11 cellular contexts compared by ENCODE assay signal in the genomic region with DNA sequence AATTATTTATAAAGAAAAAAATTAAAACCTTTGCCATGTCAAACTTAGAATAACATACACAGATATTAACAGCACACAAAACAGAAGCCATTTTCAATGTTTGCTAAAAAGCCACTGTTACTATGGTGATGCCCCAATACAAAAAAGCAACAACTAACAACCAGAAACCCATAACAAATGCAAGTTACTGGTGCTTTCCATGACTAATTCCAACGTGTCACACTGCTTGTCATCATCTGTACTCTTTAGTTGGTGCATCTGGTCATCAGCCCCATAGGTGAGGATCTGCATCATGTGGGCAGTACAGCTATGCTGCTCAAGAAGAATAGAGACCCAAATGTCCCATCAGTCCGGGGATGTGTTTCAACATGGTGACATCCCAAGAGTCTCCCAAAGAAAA. TPM values are rescaled to one million over a fixed set of nuclear protein-coding genes. Genes with fewer than 3 reads are reported as not detected.
DNase-seq lines count a peak whose midpoint lies in the region; ATAC-seq, FAIRE-seq and TF ChIP-seq lines count a peak whose summit lies in the region.
"Had no signal": no experiment of that assay in that cellular context is flagged by ENCODE, and none has a peak within 500 bp of the region (broad histone marks: within the 10 kb centered on the region; RNA-seq: fewer than 3 reads in every experiment).

No MANE protein-coding gene starts in this region.

- no peak for TF ChIP-seq RAD21 in IMR-90 (IDR thresholded peaks at IDR 0.05; ENCODE audit: low read length)

- 0 out of 2 replicates have a peak, but pooled peaks cover 3% of the 10 kb centered on the region for H3K9me1 ChIP-seq in IMR-90 (ENCODE audit: insufficient read depth, low read length)

- H3K4me3 ChIP-seq in IMR-90 (ENCODE audit: insufficient read depth, low read depth, low read length) (no peak overlapping the region), astrocyte (ENCODE audit: insufficient read depth, low read depth, low read length) (no peak overlapping the region)
- no peak overlapping the region for H3K4me3 ChIP-seq in naive thymus-derived CD4-positive, alpha-beta T cell (ENCODE audit: low read length)

- H3K36me3 ChIP-seq in IMR-90 (ENCODE audit: control insufficient read depth, insufficient read depth, low read length) (no peaks in the 10 kb centered on the region), astrocyte (ENCODE audit: insufficient read depth, low read length) (no peaks in the 10 kb centered on the region)
- no peaks in the 10 kb centered on the region for H3K36me3 ChIP-seq in naive thymus-derived CD4-positive, alpha-beta T cell (ENCODE audit: control insufficient read depth in 2 of 3, insufficient read depth in 3 of 3, low read length in 3 of 3)

- H3K27me3 ChIP-seq in IMR-90 (ENCODE audit: control insufficient read depth, insufficient read depth, low read length), result no peaks in the 10 kb centered on the region
- H3K27me3 ChIP-seq in astrocyte (ENCODE audit: insufficient read depth, low read length), result no peaks in the 10 kb centered on the region
- H3K27me3 ChIP-seq in naive thymus-derived CD4-positive, alpha-beta T cell (ENCODE audit: control insufficient read depth in 2 of 2, insufficient read depth in 2 of 2, low read length in 2 of 2), result no peaks in the 10 kb centered on the region

- no peak overlapping the region for H3K27ac Mint-ChIP-seq in astrocyte (ENCODE audit: unreplicated experiment)
- H3K27ac Mint-ChIP-seq in naive thymus-derived CD4-positive, alpha-beta T cell, result peak overlapping the region in 1 of 9 donors; percentile 78

- no peak for TF ChIP-seq CTCF in IMR-90 (conservative IDR thresholded peaks at IDR 0.05; ENCODE audit: low read depth, low read length)
- no peak for TF ChIP-seq CTCF in astrocyte (IDR thresholded peaks at IDR 0.05; ENCODE audit: insufficient read depth, low read depth, low read length)

- H3K4me3 Mint-ChIP-seq in astrocyte (ENCODE audit: unreplicated experiment), result no peak overlapping the region
- H3K4me3 Mint-ChIP-seq in naive thymus-derived CD4-positive, alpha-beta T cell, result no peak overlapping the region

- H3K9me3 ChIP-seq in IMR-90 (ENCODE audit: control insufficient read depth, insufficient read depth, low read length), result no peaks in the 10 kb centered on the region
- no peaks in the 10 kb centered on the region for H3K9me3 ChIP-seq in astrocyte (ENCODE audit: insufficient read depth, low read depth, low read length)
- no peaks in the 10 kb centered on the region for H3K9me3 ChIP-seq in naive thymus-derived CD4-positive, alpha-beta T cell (ENCODE audit: control insufficient read depth in 2 of 3, low read length in 3 of 3)

- no TSS peak for BruUV-seq in IMR-90 (replicated peaks; lab: Mats Ljungman, UMichigan)

- no peak overlapping the region for H2BK20ac ChIP-seq in IMR-90 (ENCODE audit: low read depth, low read length)

- no peak overlapping the region for H2BK5ac ChIP-seq in IMR-90 (ENCODE audit: low read depth, low read length, poor library complexity, severe bottlenecking)

- no peak for ATAC-seq in IMR-90 (ENCODE audit: low read depth)
- peak; percentile 88 for ATAC-seq in naive thymus-derived CD4-positive, alpha-beta T cell
- no peak for ATAC-seq in Right ventricle myocardium superior (ENCODE audit: poor library complexity)

- H3K56ac ChIP-seq in IMR-90 (ENCODE audit: extremely low read depth, insufficient read depth, low read length), result no peak overlapping the region

- H3K4ac ChIP-seq in IMR-90 (ENCODE audit: low read depth, low read length), result no peak overlapping the region

- dilution Hi-C loops in IMR-90 (cut with HindIII; ENCODE audit: low sequenced_read_pairs, unreplicated experiment), result no loop called here

- no peak for TF ChIP-seq POLR2A in IMR-90 (IDR thresholded peaks at IDR 0.05; ENCODE audit: low read depth, low read length)

- H4K20me1 ChIP-seq in IMR-90 (ENCODE audit: insufficient read depth, low read length) (no peaks in the 10 kb centered on the region), astrocyte (ENCODE audit: insufficient read depth, low read length) (no peaks in the 10 kb centered on the region)

- POLR2A ChIA-PET in IMR-90 (lab: Charles Lee; ENCODE audit: unreplicated experiment), result no interaction called here
- POLR2A ChIA-PET in naive thymus-derived CD4-positive, alpha-beta T cell (lab: Charles Lee), result no interaction called here

- WGBS in IMR-90 (ENCODE audit: extremely low coverage in 2 of 2, insufficient read length in 1 of 2), 2 experiments, result no CpG with 5 or more reads among the region's 2 CpGs

- H3K36me3 Mint-ChIP-seq in astrocyte (ENCODE audit: low read depth, unreplicated experiment), result no peaks in the 10 kb centered on the region
- peaks cover 0 to 23% (median 0%) of the 10 kb centered on the region in 5 donors for H3K36me3 Mint-ChIP-seq in naive thymus-derived CD4-positive, alpha-beta T cell

- no peak overlapping the region for H2AK5ac ChIP-seq in IMR-90 (ENCODE audit: low read depth, low read length)

- no peaks in the 10 kb centered on the region for H3K4me1 Mint-ChIP-seq in astrocyte (ENCODE audit: low read depth, unreplicated experiment)
- H3K4me1 Mint-ChIP-seq in naive thymus-derived CD4-positive, alpha-beta T cell, result peaks cover 0 to 43% (median 0%) of the 10 kb centered on the region in 7 donors

- H3K18ac ChIP-seq in IMR-90 (ENCODE audit: low read depth, low read length), result no peak overlapping the region

- H4K8ac ChIP-seq in IMR-90 (ENCODE audit: low read depth in 2 of 2, low read length in 2 of 2), result no peak overlapping the region

- H3K4me1 ChIP-seq in IMR-90 (ENCODE audit: control insufficient read depth, insufficient read depth, low read length), result no peaks in the 10 kb centered on the region
- no peaks in the 10 kb centered on the region for H3K4me1 ChIP-seq in astrocyte (ENCODE audit: insufficient read depth, low read length)
- no peaks in the 10 kb centered on the region for H3K4me1 ChIP-seq in naive thymus-derived CD4-positive, alpha-beta T cell (ENCODE audit: control insufficient read depth in 2 of 2, insufficient read depth in 2 of 2, low read length in 2 of 2)

- no peak overlapping the region for H2BK15ac ChIP-seq in IMR-90 (ENCODE audit: low read depth, low read length)

- no peaks in the 10 kb centered on the region for H3K79me1 ChIP-seq in IMR-90 (ENCODE audit: low read depth in 1 of 2, low read length in 2 of 2)

- no peaks in the 10 kb centered on the region for H3K79me2 ChIP-seq in astrocyte (ENCODE audit: insufficient read depth, low read length)

- H3K4me2 ChIP-seq in IMR-90 (ENCODE audit: low read depth, low read length) (no peak overlapping the region), astrocyte (ENCODE audit: low read length) (no peak overlapping the region)

- FAIRE-seq in astrocyte (lab: Jason Lieb, UNC), result no peak

- H2BK120ac ChIP-seq in IMR-90 (ENCODE audit: low read depth, low read length), result no peak overlapping the region

- no peak overlapping the region for H2AK9ac ChIP-seq in IMR-90 (replicated peaks; ENCODE audit: low read depth, low read length, poor library complexity)

- H3K27ac ChIP-seq in IMR-90 (ENCODE audit: insufficient read depth, low read length) (no peak overlapping the region), astrocyte (ENCODE audit: low read depth, low read length) (no peak overlapping the region)
- no peak overlapping the region for H3K27ac ChIP-seq in naive thymus-derived CD4-positive, alpha-beta T cell (ENCODE audit: low read depth, low read length)

- no peak overlapping the region for H4K5ac ChIP-seq in IMR-90 (ENCODE audit: low read depth, low read length)

- CTCF ChIA-PET in IMR-90 (lab: Yijun Ruan, JAX), result no interaction called here
- CTCF ChIA-PET in naive thymus-derived CD4-positive, alpha-beta T cell (lab: Charles Lee), result no interaction called here

- peak overlapping the region; percentile 56; the same call in 1 of the 2 replicates for H3K14ac ChIP-seq in IMR-90 (replicated peaks; ENCODE audit: low read depth, low read length)

- in situ Hi-C loops in IMR-90 (cut with MboI; ENCODE audit: low sequenced_read_pairs), result no loop called here

- no peaks in the 10 kb centered on the region for H3K27me3 Mint-ChIP-seq in astrocyte (ENCODE audit: low read depth, unreplicated experiment)
- H3K27me3 Mint-ChIP-seq in naive thymus-derived CD4-positive, alpha-beta T cell, result peaks cover 0 to 28% (median 0%) of the 10 kb centered on the region in 5 donors

- no peak overlapping the region for H2AFZ ChIP-seq in IMR-90 (replicated peaks; ENCODE audit: low read length, poor library complexity)
- no peak overlapping the region for H2AFZ ChIP-seq in astrocyte (ENCODE audit: low read depth, low read length)

- no peak overlapping the region for H3K9ac ChIP-seq in IMR-90 (ENCODE audit: low read depth, low read length)
- no peak overlapping the region for H3K9ac ChIP-seq in astrocyte (ENCODE audit: low read length)

- DNase-seq in NK-92 treated with Interleukin-12 subunit alpha and Interleukin-12 subunit beta, amount 100 ng/mL, for 24 hours (lab: John Stamatoyannopoulos, UW), result peak; percentile 64
- DNase-seq in NK-92 (lab: John Stamatoyannopoulos, UW; ENCODE audit: unreplicated experiment) (no peak), IMR-90 (peak; percentile 32), astrocyte (ENCODE audit: low read depth) (peak; percentile 15), NCI-H146 (lab: John Stamatoyannopoulos, UW) (no peak), Right ventricle myocardium superior (no peak), DMS 273 treated with DMSO at 0.1 percent for 48 hours (lab: John Stamatoyannopoulos, UW) (no peak)
- DNase-seq in naive thymus-derived CD4-positive, alpha-beta T cell, result peak in 1 of 9 donors; percentile 35
- DNase-seq: 8988T, NCI-H526 had no signal

- no peak overlapping the region for H4K91ac ChIP-seq in IMR-90 (ENCODE audit: insufficient read depth, low read depth, low read length)

- H3K23ac ChIP-seq in IMR-90 (ENCODE audit: low read depth, low read length), result no peak overlapping the region

- no peaks in the 10 kb centered on the region for H3K9me3 Mint-ChIP-seq in astrocyte (ENCODE audit: unreplicated experiment)
- peaks cover 0 to 2% (median 0%) of the 10 kb centered on the region in 11 donors for H3K9me3 Mint-ChIP-seq in naive thymus-derived CD4-positive, alpha-beta T cell

- intact Hi-C loops in IMR-90 (cut with micrococcal nuclease) (no loop called here), Right ventricle myocardium superior (cut with DNase I) (no loop called here)
- intact Hi-C loops in naive thymus-derived CD4-positive, alpha-beta T cell (cut with micrococcal nuclease), result loop anchor here (1.0 to 2.0 kb wide), 4 partner anchors 19 to 69 kb away; no protein-coding TSS in a partner anchor

TF ChIP-seq in IMR-90, 13 proteins besides CTCF, POLR2A, EP300 and RAD21 (continues in another document):
- no peak for TF ChIP-seq FOS (IDR thresholded peaks at IDR 0.05; ENCODE audit: low read depth, low read length)
- TF ChIP-seq CEBPB (IDR thresholded peaks at IDR 0.05; ENCODE audit: low read depth, low read length), result no peak

RNA-seq across cellular contexts. Expression of a gene that starts 52.8 kb away (rescaled TPM):
- total RNA-seq in IMR-90 (2012; rRNA removed), result 0.54 and 0.56 TPM in 2 replicates
- polyA plus RNA-seq in IMR-90 (2012; rRNA removed), result 0.09 and 0.12 TPM in 2 replicates
- polyA plus RNA-seq in IMR-90 (2012; cell fraction: cytosol; rRNA removed), result 0.02 TPM in 2 replicates
- polyA plus RNA-seq in IMR-90 (2012; cell fraction: nucleus; rRNA removed; ENCODE audit: low replicate concordance), result 0.11 and 0.94 TPM in 2 replicates
- 0.23 and 0.31 TPM in 2 replicates for total RNA-seq in astrocyte
- total RNA-seq in naive thymus-derived CD4-positive, alpha-beta T cell, result 10 to 100 TPM in 2 of 5 experiments, 1 to 10 TPM in 2, under 1 TPM in 1; 0.92 to 24.3 (median 5.0) TPM
- polyA plus RNA-seq in naive thymus-derived CD4-positive, alpha-beta T cell, result not detected
- 3.6 TPM for total RNA-seq in Right ventricle myocardium superior
- total RNA-seq: pulmonary artery endothelial cell had no signal

Comparison
In these comparisons a context has a peak if more than half of its experiments do, and no peak if none do; other contexts are left out.
1. DNase-seq: peak in NK-92 treated with Interleukin-12 subunit alpha and Interleukin-12 subunit beta, amount 100 ng/mL, for 24 hours (single experiment), IMR-90 (single experiment) and astrocyte (single experiment); none in NK-92 (single experiment), NCI-H146 (single experiment), Right ventricle myocardium superior (single experiment) and DMS 273 treated with DMSO at 0.1 percent for 48 hours (single experiment).
2. intact Hi-C loops: an anchor here in naive thymus-derived CD4-positive, alpha-beta T cell (1.0 to 2.0 kb wide); none called in IMR-90 and Right ventricle myocardium superior.